ENCODE assay signal across 1 cellular context in genomic region chr4:153081693-153082092, GRCh38.
TF ChIP-seq lines count a peak whose summit lies in the region.

No MANE protein-coding gene starts in this region.

TF ChIP-seq in GM12878, 131 proteins besides CTCF, POLR2A, EP300 and RAD21:
- TF ChIP-seq ELK1 (IDR thresholded peaks at IDR 0.05; ENCODE audit: low read depth, low read length) (no peak), ZNF687 (IDR thresholded peaks at IDR 0.05) (no peak), NR2F1 (conservative IDR thresholded peaks at IDR 0.05) (0 out of 2 replicates have a peak, but pooled peaks have one; percentile 12), USF1 (IDR thresholded peaks at IDR 0.05; ENCODE audit: borderline replicate concordance, extremely low read length, insufficient read depth, low read depth, low read length) (no peak), PAX5 (IDR thresholded peaks at IDR 0.05; ENCODE audit: borderline replicate concordance, low read depth, low read length) (no peak)
